8 cellular contexts compared by ENCODE assay signal in the genomic region with DNA sequence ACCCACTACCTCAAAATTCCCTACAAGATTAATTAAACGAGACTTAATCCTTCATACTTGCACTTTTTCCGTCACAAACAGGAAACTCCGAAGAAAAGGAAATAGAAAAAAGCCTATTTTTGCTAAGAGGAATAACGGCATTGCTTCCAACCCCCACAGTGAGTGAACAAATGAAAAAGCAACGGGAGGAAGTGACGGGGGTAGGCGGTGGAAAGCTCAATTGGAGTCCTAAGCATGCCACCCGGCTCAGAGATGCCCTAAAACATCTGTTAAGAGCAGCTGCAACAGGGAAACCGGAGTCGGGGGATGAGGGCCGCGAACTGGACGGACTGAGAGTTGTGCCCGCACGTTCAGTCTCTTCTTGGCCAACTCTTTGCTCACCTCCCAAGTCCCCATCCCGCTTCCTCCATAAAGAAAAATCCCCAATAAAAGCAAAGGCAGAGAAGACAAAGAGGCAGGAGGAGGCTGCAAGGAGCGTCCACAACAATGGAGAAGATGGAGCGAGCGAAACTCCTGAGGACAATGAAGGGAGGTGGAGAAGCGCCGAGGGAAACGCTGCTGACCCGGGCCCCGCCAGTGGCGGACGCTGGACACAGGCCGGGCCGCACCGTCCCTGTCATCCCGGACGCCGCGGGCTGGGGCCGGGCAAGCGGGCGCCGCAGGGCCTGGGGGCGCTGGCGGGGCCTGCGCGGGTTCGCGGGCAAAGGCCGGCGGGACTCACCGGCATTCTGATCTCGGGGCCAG. TPM values are rescaled to one million over a fixed set of nuclear protein-coding genes. Genes with fewer than 3 reads are reported as not detected.
DNase-seq lines count a peak whose midpoint lies in the region; ATAC-seq and TF ChIP-seq lines count a peak whose summit lies in the region.

No MANE protein-coding gene starts in this region.

- H3K4me3 ChIP-seq in GM12864 (ENCODE audit: low read depth, low read length): peak overlapping the region; percentile 86
- peak overlapping the region; percentile 100 for H3K4me3 ChIP-seq in GM23338

- no peaks in the 10 kb centered on the region for H3K36me3 ChIP-seq in GM23338 (ENCODE audit: insufficient read depth)

- peaks cover 50% of the 10 kb centered on the region for H3K79me2 ChIP-seq in GM23338 (replicated peaks; ENCODE audit: insufficient read depth)

- H4K20me1 ChIP-seq in GM23338 (replicated peaks; ENCODE audit: insufficient read depth): peaks cover 7% of the 10 kb centered on the region

- H3K4me3 Mint-ChIP-seq in GM23338 (peak overlapping the region; percentile 94), activated B cell treated with CpG ODN at 0.5 μM for 24 hours (peak overlapping the region; percentile 98)

- peak overlapping the region; percentile 88; the same call in 1 of the 2 replicates for H2AFZ ChIP-seq in GM23338

- H3K36me3 Mint-ChIP-seq in GM23338 (ENCODE audit: low read depth): peaks cover 26% of the 10 kb centered on the region
- H3K36me3 Mint-ChIP-seq in activated B cell treated with CpG ODN at 0.5 μM for 24 hours (ENCODE audit: low read depth): peaks cover 11% of the 10 kb centered on the region

- ATAC-seq in GM23338 (peak; percentile 70), activated B cell treated with CpG ODN at 0.5 μM for 24 hours (ENCODE audit: low read depth) (peak; percentile 18)

- peak overlapping the region; percentile 39; the same call in 1 of the 2 replicates for H3K27ac ChIP-seq in GM23338 (ENCODE audit: low read depth)
- peak overlapping the region; percentile 81 for H3K27ac ChIP-seq in layer of hippocampus (ENCODE audit: low read depth, low read length)

- TF ChIP-seq CTCF in GM12864 (IDR thresholded peaks at IDR 0.05; ENCODE audit: low read depth, low read length, missing control alignments) (no peak), GM23338 (conservative IDR thresholded peaks at IDR 0.05; ENCODE audit: low read depth in 2 of 2) (no peak), activated B cell treated with CpG ODN at 0.5 μM for 24 hours (IDR thresholded peaks at IDR 0.05) (no peak)

- H3K9me2 ChIP-seq in GM23338 (ENCODE audit: insufficient read depth): no peaks in the 10 kb centered on the region

- H3K27me3 ChIP-seq in GM23338 (ENCODE audit: insufficient read depth) (no peaks in the 10 kb centered on the region), layer of hippocampus (ENCODE audit: control insufficient read depth, insufficient read depth, low read length) (no peaks in the 10 kb centered on the region)

- H3K9me3 Mint-ChIP-seq in GM23338: no peaks in the 10 kb centered on the region; the same call in 1 of the 3 replicates
- H3K9me3 Mint-ChIP-seq in activated B cell treated with CpG ODN at 0.5 μM for 24 hours: no peaks in the 10 kb centered on the region

- H3K4me2 ChIP-seq in GM23338: peak overlapping the region; percentile 87

- intact Hi-C loops in activated B cell treated with CpG ODN at 0.5 μM for 24 hours (cut with micrococcal nuclease): loop anchor here (5.0 to 10.0 kb wide), 10 partner anchors 60 to 1425 kb away; partner anchors contain the start of genes BEND3, CD164, MTRES1 and PDSS2

- peak overlapping the region; percentile 94 for H3K27ac Mint-ChIP-seq in GM23338
- peak overlapping the region; percentile 94 for H3K27ac Mint-ChIP-seq in activated B cell treated with CpG ODN at 0.5 μM for 24 hours

- peaks cover 24% of the 10 kb centered on the region for H3K4me1 ChIP-seq in GM23338 (ENCODE audit: insufficient read depth)

- H3K27me3 Mint-ChIP-seq in GM23338 (ENCODE audit: insufficient read depth, low read depth, poor library complexity) (peaks cover 13% of the 10 kb centered on the region), activated B cell treated with CpG ODN at 0.5 μM for 24 hours (no peaks in the 10 kb centered on the region)

- H3F3A ChIP-seq in GM23338 (replicated peaks; ENCODE audit: low read depth): 0 out of 2 replicates have a peak, but pooled peaks cover 12% of the 10 kb centered on the region

- CTCF ChIA-PET in activated B cell treated with CpG ODN at 0.5 μM for 24 hours (lab: Charles Lee): no interaction called here

- POLR2A ChIA-PET in activated B cell treated with CpG ODN at 0.5 μM for 24 hours (lab: Charles Lee): interaction anchor here (0.8 to 1.8 kb wide), 8 partner anchors 16 to 1507 kb away, joined by 3 to 5 read pairs (median 3); partner anchors contain the start of genes PDSS2 and SNX3

- DNase-seq in GM12864 (ENCODE audit: low read depth): peak; percentile 38
- peak; percentile 61 for DNase-seq in GM23338 (ENCODE audit: low spot score)
- DNase-seq in M059J (ENCODE audit: low read depth): peak; percentile 73
- DNase-seq in activated B cell treated with CpG ODN at 0.5 μM for 24 hours: peak; percentile 35
- peak; percentile 34 for DNase-seq in cerebellum (ENCODE audit: low spot score)
- DNase-seq in stimulated activated CD4-positive, alpha-beta T cell treated with anti-CD3 and anti-CD28 coated beads, Interleukin-1b, Interleukin-23, amount 100 ng/mL, for 4 hours (ENCODE audit: low read depth in 2 of 2): peak; percentile 30 to 33
- DNase-seq in COR-L47 (lab: John Stamatoyannopoulos, UW): no peak

- H3K4me1 Mint-ChIP-seq in GM23338 (peaks cover 23% of the 10 kb centered on the region), activated B cell treated with CpG ODN at 0.5 μM for 24 hours (peaks cover 33% of the 10 kb centered on the region)

TF ChIP-seq in GM23338, 12 proteins besides CTCF, POLR2A, EP300 and RAD21 (continues in another document):
- no peak for TF ChIP-seq REST (IDR thresholded peaks at IDR 0.05; ENCODE audit: unreplicated experiment)
- TF ChIP-seq POLR2AphosphoS5 (IDR thresholded peaks at IDR 0.05; ENCODE audit: low read depth): peak; percentile 17; the same call in 1 of the 2 replicates
- TF ChIP-seq ZNF114 (CRISPR knock-in tag; IDR thresholded peaks at IDR 0.05): no peak
- TF ChIP-seq JUNB (IDR thresholded peaks at IDR 0.05; ENCODE audit: unreplicated experiment): no peak

RNA-seq across cellular contexts. Expression of gene SEC63, which starts 0.7 kb away (rescaled TPM):
- total RNA-seq in GM23338 (2014; rRNA removed; shearing (Covaris generic)): 48.2 and 48.5 TPM in 2 replicates
- polyA plus RNA-seq in GM23338 (2016; fragmentation: Nextera tagmentation; extraction: Ambion mirVana): 103 and 124 TPM in 2 replicates
- 11.8 and 22.9 TPM in 2 replicates for total RNA-seq in M059J (2014; rRNA removed; shearing (Covaris generic))
- total RNA-seq in activated B cell treated with CpG ODN at 0.5 μM for 24 hours (64.4 and 68.3 TPM in 2 replicates), cerebellum (46.6 TPM)
